ENCODE assay signal across 20 cellular contexts in the genomic region with DNA sequence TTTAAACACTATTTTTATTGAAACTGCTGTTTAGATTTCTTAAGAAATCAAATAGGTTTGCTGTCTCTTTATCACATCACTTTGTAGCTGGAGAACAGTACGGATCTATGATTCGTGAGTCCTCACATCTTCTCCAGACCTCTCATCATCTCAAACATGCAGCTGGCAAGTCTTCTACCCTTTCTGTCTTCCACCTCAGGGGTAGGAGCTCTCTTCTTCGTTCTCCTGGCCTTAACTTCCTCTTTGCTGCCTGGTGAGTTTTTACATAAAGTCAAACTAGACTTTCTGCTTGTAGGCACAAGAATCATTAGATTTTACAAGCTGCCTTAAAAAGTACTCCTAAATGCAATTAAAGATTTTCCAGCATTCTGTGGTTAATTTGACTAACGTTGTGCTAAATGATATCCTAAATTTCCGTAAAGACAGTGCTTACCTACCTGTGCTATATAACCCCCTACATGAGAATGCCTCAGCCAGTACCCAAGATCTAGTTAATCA.
"Had no signal": no experiment of that assay in that cellular context is flagged by ENCODE, and none has a peak within 500 bp of the region (broad histone marks: within the 10 kb centered on the region; RNA-seq: fewer than 3 reads in every experiment).

No MANE protein-coding gene starts in this region.

- H3K27ac Mint-ChIP-seq: activated CD4-positive, alpha-beta T cell treated with anti-CD3 and anti-CD28 coated beads, Interleukin-2, amount 10 ng/mL, durations not matched to agents 24 days and 14 days; activated CD8-positive, alpha-beta T cell treated with anti-CD3 and anti-CD28 coated beads, Interleukin-2, amount 10 ng/mL, durations not matched to agents 7 days and 5 days; activated naive CD8-positive, alpha-beta T cell; activated T-cell treated with anti-CD3 and anti-CD28 coated beads, Interleukin-2, amount 50 U/mL, for 72 hours; naive thymus-derived CD8-positive, alpha-beta T cell had no signal

- DNase-seq: activated CD4-positive, alpha-beta T cell treated with anti-CD3 and anti-CD28 coated beads, Interleukin-2, amount 10 ng/mL, durations not matched to agents 24 days and 14 days; activated CD4-positive, CD25-positive, alpha-beta regulatory T cell; activated CD8-positive, alpha-beta memory T cell treated with anti-CD3 and anti-CD28 coated beads, Interleukin-2, amount 50 U/mL, for 48 hours; activated CD8-positive, alpha-beta T cell treated with anti-CD3 and anti-CD28 coated beads, Interleukin-2, amount 10 ng/mL, durations not matched to agents 7 days and 5 days; activated gamma-delta T cell; activated T-cell treated with anti-CD3 and anti-CD28 coated beads, Interleukin-2, amount 50 U/mL, for 72 hours; amniotic stem cell; hippocampal formation; kidney; left ventricle myocardium inferior; mucosa of descending colon; naive thymus-derived CD8-positive, alpha-beta T cell; stimulated activated CD4-positive, alpha-beta T cell treated with anti-CD3 and anti-CD28 coated beads, Interleukin-2, amount 100 ng/mL, for 48 hours; stimulated activated naive CD4-positive, alpha-beta T cell; substantia nigra; uterus had no signal

- H3K9me3 Mint-ChIP-seq: activated T-cell treated with anti-CD3 and anti-CD28 coated beads, Interleukin-2, amount 50 U/mL, for 72 hours; naive thymus-derived CD8-positive, alpha-beta T cell had no signal

- H3K4me3 Mint-ChIP-seq: activated CD4-positive, alpha-beta T cell treated with anti-CD3 and anti-CD28 coated beads, Interleukin-2, amount 10 ng/mL, durations not matched to agents 24 days and 14 days; activated CD8-positive, alpha-beta T cell treated with anti-CD3 and anti-CD28 coated beads, Interleukin-2, amount 10 ng/mL, durations not matched to agents 7 days and 5 days; activated naive CD8-positive, alpha-beta T cell; naive thymus-derived CD8-positive, alpha-beta T cell had no signal

- H3K4me1 ChIP-seq: left ventricle myocardium inferior, parathyroid adenoma, tibial nerve, uterus had no signal

- H3K4me3 ChIP-seq: left ventricle myocardium inferior, mucosa of descending colon, tibial nerve, uterus had no signal

- H3K27me3 ChIP-seq: tibial nerve, uterus had no signal

- H3K9me3 ChIP-seq: left ventricle myocardium inferior, mucosa of descending colon, tibial nerve, uterus had no signal

- ATAC-seq: activated CD8-positive, alpha-beta T cell treated with anti-CD3 and anti-CD28 coated beads, Interleukin-2, amount 10 ng/mL, durations not matched to agents 7 days and 5 days; activated T-cell treated with anti-CD3 and anti-CD28 coated beads, Interleukin-2, amount 50 U/mL, for 72 hours; esophagus mucosa; mucosa of descending colon; naive thymus-derived CD8-positive, alpha-beta T cell had no signal

- H3K27ac ChIP-seq: left ventricle myocardium inferior, parathyroid adenoma, tibial nerve, uterus had no signal

- H3K36me3 Mint-ChIP-seq: activated naive CD8-positive, alpha-beta T cell; naive thymus-derived CD8-positive, alpha-beta T cell had no signal

- H3K36me3 ChIP-seq: left ventricle myocardium inferior, tibial nerve, uterus had no signal
